10 cellular contexts compared by ENCODE assay signal in genomic region chr10:103553743-103554487, GRCh38.
DNase-seq lines count a peak whose midpoint lies in the region; ATAC-seq and TF ChIP-seq lines count a peak whose summit lies in the region.
"Had no signal": no experiment of that assay in that cellular context is flagged by ENCODE, and none has a peak within 500 bp of the region (broad histone marks: within the 10 kb centered on the region; RNA-seq: fewer than 3 reads in every experiment).

No MANE protein-coding gene starts in this region.

- H4K91ac ChIP-seq in H9 (ENCODE audit: insufficient read length, low read depth, low read length), result no peak overlapping the region

- no peak overlapping the region for H3K18ac ChIP-seq in H9 (ENCODE audit: insufficient read length, low read depth, low read length)

- no peak overlapping the region for H4K5ac ChIP-seq in H9 (ENCODE audit: insufficient read length, low read depth, low read length)

- no peak overlapping the region for H2AK5ac ChIP-seq in H9 (ENCODE audit: insufficient read length, low read length)

- H3K23ac ChIP-seq in H9 (ENCODE audit: insufficient read length, low read depth, low read length), result no peak overlapping the region

- H3K4me2 ChIP-seq in H9 (ENCODE audit: insufficient read depth, insufficient read length, low read length), result no peak overlapping the region

- no peaks in the 10 kb centered on the region for H3K4me1 ChIP-seq in H9 (ENCODE audit: insufficient read depth, low read length)

- no peak overlapping the region for H3K27ac Mint-ChIP-seq in H9

- no peak overlapping the region for H3K4ac ChIP-seq in H9 (ENCODE audit: low read depth, low read length)

- H2BK20ac ChIP-seq in H9 (ENCODE audit: low read depth, low read length, poor library complexity, severe bottlenecking), result no peak overlapping the region

- no peak overlapping the region for H3K14ac ChIP-seq in H9 (ENCODE audit: insufficient read depth, low read length)

- no peak overlapping the region for H2AFZ ChIP-seq in H9 (ENCODE audit: low read length)

- H3K36me3 Mint-ChIP-seq in H9 (ENCODE audit: insufficient read depth in 1 of 3, low read depth in 3 of 3), result no peaks in the 10 kb centered on the region; a peak in 1 of 7 replicates
- no peaks in the 10 kb centered on the region for H3K36me3 Mint-ChIP-seq in activated T-cell treated with anti-CD3 and anti-CD28 coated beads, Interleukin-2, amount 50 U/mL, for 4 hours (ENCODE audit: insufficient read depth)

- H3K79me1 ChIP-seq in H9 (ENCODE audit: insufficient read depth, low read depth, low read length, poor library complexity, severe bottlenecking), result no peaks in the 10 kb centered on the region

- no CpG with 5 or more reads among the region's 8 CpGs for WGBS in H9 (ENCODE audit: extremely low coverage, insufficient read length, low lambda C conversion rate)

- peak overlapping the region; percentile 26 to 47; a peak in 2 of 5 replicates for H3K4me3 Mint-ChIP-seq in H9
- H3K4me3 Mint-ChIP-seq in activated T-cell treated with anti-CD3 and anti-CD28 coated beads, Interleukin-2, amount 50 U/mL, for 4 hours, result peak overlapping the region; percentile 63

- H3K79me2 ChIP-seq in H9 (ENCODE audit: insufficient read depth, low read length), result no peaks in the 10 kb centered on the region

- no peak overlapping the region for H2BK5ac ChIP-seq in H9 (ENCODE audit: insufficient read length, low read length)

- no peaks in the 10 kb centered on the region for H3K23me2 ChIP-seq in H9 (ENCODE audit: insufficient read length, low read depth, low read length, poor library complexity, severe bottlenecking)

- H3T11ph ChIP-seq in H9 (ENCODE audit: low read length), result no peak overlapping the region

- peaks cover 2% of the 10 kb centered on the region; the same call in 1 of the 2 replicates for H3K27me3 ChIP-seq in H9 (ENCODE audit: insufficient read depth, low read length)
- no peaks in the 10 kb centered on the region for H3K27me3 ChIP-seq in layer of hippocampus (ENCODE audit: control insufficient read depth, insufficient read depth, low read length)

- peak; percentile 62 to 72 for ATAC-seq in activated T-cell treated with anti-CD3 and anti-CD28 coated beads, Interleukin-2, amount 50 U/mL, for 4 hours

- DNase-seq in H9 (no peak), NOMO-1 (lab: John Stamatoyannopoulos, UW; ENCODE audit: unreplicated experiment in 2 of 2) (no peak), iPS-NIHi7 (ENCODE audit: extremely low spot score) (no peak), SIG-M5 (lab: John Stamatoyannopoulos, UW) (no peak), kidney tubule cell (ENCODE audit: low spot score) (no peak)
- DNase-seq in activated T-cell treated with anti-CD3 and anti-CD28 coated beads, Interleukin-2, amount 50 U/mL, for 4 hours, result no peak
- DNase-seq in stimulated activated CD8-positive, alpha-beta memory T cell treated with anti-CD3 and anti-CD28 coated beads, Interleukin-4, amount 100 ng/mL, for 24 hours (ENCODE audit: low read depth), result peak; percentile 27
- DNase-seq: SW 1271 had no signal

- peaks cover 2 to 18% of the 10 kb centered on the region in 2 experiments; a peak in 3 of 4 replicates for H3K4me1 Mint-ChIP-seq in H9
- peaks cover 17% of the 10 kb centered on the region for H3K4me1 Mint-ChIP-seq in activated T-cell treated with anti-CD3 and anti-CD28 coated beads, Interleukin-2, amount 50 U/mL, for 4 hours (ENCODE audit: low read depth)

- no peaks in the 10 kb centered on the region; a peak in 1 of 5 replicates for H3K9me3 Mint-ChIP-seq in H9
- no peaks in the 10 kb centered on the region for H3K9me3 Mint-ChIP-seq in activated T-cell treated with anti-CD3 and anti-CD28 coated beads, Interleukin-2, amount 50 U/mL, for 4 hours

- H3K27ac ChIP-seq in H9 (ENCODE audit: insufficient read length, low read depth, low read length), result no peak overlapping the region
- H3K27ac ChIP-seq in layer of hippocampus (ENCODE audit: low read depth, low read length), result peak overlapping the region; percentile 62

- no peaks in the 10 kb centered on the region for H3K9me3 ChIP-seq in H9 (ENCODE audit: control insufficient read depth, low read depth, low read length)

- no peak overlapping the region for H2BK120ac ChIP-seq in H9 (ENCODE audit: low read depth, low read length, poor library complexity, severe bottlenecking)

- no peak overlapping the region for H2BK15ac ChIP-seq in H9 (ENCODE audit: low read depth, low read length)

- H2BK12ac ChIP-seq in H9 (ENCODE audit: insufficient read length, low read depth, low read length), result no peak overlapping the region

- H3K27me3 Mint-ChIP-seq in H9 (ENCODE audit: low read depth), result peaks cover 52% of the 10 kb centered on the region
- H3K27me3 Mint-ChIP-seq in activated T-cell treated with anti-CD3 and anti-CD28 coated beads, Interleukin-2, amount 50 U/mL, for 4 hours (ENCODE audit: low read depth), result peaks cover 20% of the 10 kb centered on the region

- no peaks in the 10 kb centered on the region for H4K20me1 ChIP-seq in H9 (ENCODE audit: control insufficient read depth, insufficient read depth, insufficient read length)

- no peak overlapping the region for H4K8ac ChIP-seq in H9 (replicated peaks; ENCODE audit: insufficient read length, low read depth, low read length)

- no peak overlapping the region for H3K56ac ChIP-seq in H9 (ENCODE audit: insufficient read length, low read depth, low read length)

- TF ChIP-seq CTCF in H9 (conservative IDR thresholded peaks at IDR 0.05), result no peak

- no peak overlapping the region for H3K9ac ChIP-seq in H9 (ENCODE audit: extremely low read depth, insufficient read length, low read length)
- H3K9ac ChIP-seq: parathyroid adenoma had no signal
